In the genomic region with DNA sequence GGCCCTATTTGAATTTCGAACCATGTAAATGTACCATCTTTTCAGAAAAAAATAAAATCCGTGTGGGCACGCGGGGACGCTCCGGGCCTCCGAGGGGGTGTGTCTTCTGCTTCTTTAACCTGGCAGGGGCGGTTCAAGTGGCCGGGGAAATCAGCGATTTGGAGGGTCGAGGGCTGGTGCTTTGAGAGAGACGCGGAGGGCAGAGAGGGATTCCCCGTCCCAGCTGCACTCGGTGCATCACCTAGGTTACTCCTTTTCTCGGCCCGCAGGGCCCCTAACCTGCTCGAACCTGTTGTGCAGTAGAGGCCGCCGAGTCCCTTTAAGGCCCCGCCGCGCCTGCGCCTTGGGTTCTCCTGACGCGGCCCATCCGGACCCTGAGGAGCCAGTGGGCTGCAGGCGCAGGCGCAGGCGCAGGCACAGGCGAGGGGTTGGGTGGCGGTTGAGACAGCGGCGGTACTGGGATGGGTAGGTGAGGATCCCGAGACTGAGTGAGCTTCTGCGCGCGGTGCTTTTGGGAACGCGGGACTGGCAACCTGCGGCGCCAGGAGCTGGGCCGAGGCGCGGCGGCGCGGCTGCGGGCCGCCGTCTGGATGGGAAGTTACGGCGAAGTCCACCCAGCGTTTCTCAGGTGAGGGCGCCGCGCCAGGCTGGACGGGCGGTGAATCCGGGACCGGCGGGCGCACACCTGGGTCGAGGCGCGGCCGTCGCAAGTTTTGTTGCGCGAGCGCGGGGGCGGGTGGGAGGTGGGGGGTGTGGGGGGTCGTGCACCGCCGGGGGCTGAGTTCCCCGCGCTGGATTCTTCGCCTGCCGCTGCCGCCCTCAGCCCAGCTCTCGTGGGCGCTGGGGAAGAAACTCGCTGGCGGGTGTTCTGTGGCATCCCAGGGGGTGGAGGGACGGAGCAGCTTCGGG, we compare ENCODE assay signal across 8 cellular contexts. TPM values are rescaled to one million over a fixed set of nuclear protein-coding genes. Genes with fewer than 3 reads are reported as not detected.
DNase-seq lines count a peak whose midpoint lies in the region; ATAC-seq and TF ChIP-seq lines count a peak whose summit lies in the region.

A gene with protein sequence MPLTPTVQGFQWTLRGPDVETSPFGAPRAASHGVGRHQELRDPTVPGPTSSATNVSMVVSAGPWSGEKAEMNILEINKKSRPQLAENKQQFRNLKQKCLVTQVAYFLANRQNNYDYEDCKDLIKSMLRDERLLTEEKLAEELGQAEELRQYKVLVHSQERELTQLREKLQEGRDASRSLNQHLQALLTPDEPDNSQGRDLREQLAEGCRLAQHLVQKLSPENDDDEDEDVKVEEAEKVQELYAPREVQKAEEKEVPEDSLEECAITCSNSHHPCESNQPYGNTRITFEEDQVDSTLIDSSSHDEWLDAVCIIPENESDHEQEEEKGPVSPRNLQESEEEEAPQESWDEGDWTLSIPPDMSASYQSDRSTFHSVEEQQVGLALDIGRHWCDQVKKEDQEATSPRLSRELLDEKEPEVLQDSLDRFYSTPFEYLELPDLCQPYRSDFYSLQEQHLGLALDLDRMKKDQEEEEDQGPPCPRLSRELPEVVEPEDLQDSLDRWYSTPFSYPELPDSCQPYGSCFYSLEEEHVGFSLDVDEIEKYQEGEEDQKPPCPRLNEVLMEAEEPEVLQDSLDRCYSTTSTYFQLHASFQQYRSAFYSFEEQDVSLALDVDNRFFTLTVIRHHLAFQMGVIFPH (plus strand): TSS at position 417 of the 909 bp plus-strand sequence. CDS start 4,950 bp downstream, outside the sequence.

- no peaks in the 10 kb centered on the region for H3K4me1 ChIP-seq in OCI-LY7 (ENCODE audit: insufficient read depth, low read length, poor library complexity, severe bottlenecking)

- H3K4me3 ChIP-seq in BJ (ENCODE audit: low read depth, low read length) (peak within 1 kb of the TSS; percentile 91), OCI-LY7 (ENCODE audit: low read depth, low read length, poor library complexity, severe bottlenecking) (no peak within 1 kb of the TSS)

- no peaks in the 10 kb centered on the region for H3K9me2 ChIP-seq in OCI-LY7 (ENCODE audit: insufficient read depth, low read length)

- intact Hi-C loops in OCI-LY7 (cut with micrococcal nuclease; ENCODE audit: unreplicated experiment) = no loop called here

- H3K36me3 ChIP-seq in BJ (ENCODE audit: control insufficient read depth, insufficient read depth, low read length) (peaks cover 1% of the 10 kb centered on the region; the same call in 1 of the 2 replicates), OCI-LY7 (ENCODE audit: insufficient read depth, low read length) (no peaks in the 10 kb centered on the region)

- no peaks in the 10 kb centered on the region for H4K20me1 ChIP-seq in OCI-LY7 (ENCODE audit: insufficient read depth, low read length)

- POLR2A ChIA-PET in BJ (lab: Charles Lee) (no interaction called here), OCI-LY7 (lab: Charles Lee) (no interaction called here)

- peak within 1 kb of the TSS; percentile 23; the same call in 1 of the 2 replicates for H3K4me2 ChIP-seq in OCI-LY7 (ENCODE audit: low read length)

- DNase-seq in BJ (ENCODE audit: low read depth) (peak; percentile 45), HT-29 (ENCODE audit: low spot score) (peak; percentile 79), OCI-LY7 (ENCODE audit: low spot score) (no peak), activated T-cell treated with anti-CD3 and anti-CD28 coated beads for 4 hours (peak; percentile 71), epithelial cell of prostate (ENCODE audit: low read depth, low spot score) (peak; percentile 50), mucosa of gallbladder (ENCODE audit: low spot score) (peak; percentile 94)
- DNase-seq in stimulated activated CD8-positive, alpha-beta memory T cell treated with anti-CD3 and anti-CD28 coated beads, Interleukin-4, amount 100 ng/mL, for 1 hour (ENCODE audit: low read depth in 2 of 2, low spot score in 1 of 2) = peak; percentile 61 to 79

- CTCF ChIA-PET in BJ (lab: Yijun Ruan, JAX) (interaction anchor here (1.1 kb wide), 1 partner anchor 52 kb away, joined by 3 read pairs; no protein-coding TSS in a partner anchor), OCI-LY7 (lab: Charles Lee; ENCODE audit: unreplicated experiment) (no interaction called here)

- no peak for TF ChIP-seq CTCF in BJ (IDR thresholded peaks at IDR 0.05; ENCODE audit: insufficient read depth, low read depth, low read length)
- no peak for TF ChIP-seq CTCF in OCI-LY7 (conservative IDR thresholded peaks at IDR 0.05; ENCODE audit: low read length)

- H3K9me3 ChIP-seq in OCI-LY7 (ENCODE audit: low read length) = no peaks in the 10 kb centered on the region

- BruUV-seq in OCI-LY7 (replicated peaks; lab: Mats Ljungman, UMichigan) = no TSS peak

- H2AFZ ChIP-seq in OCI-LY7 (ENCODE audit: low read length) = no peak within 1 kb of the TSS

- peak; percentile 94 for ATAC-seq in GM19372 (IDR thresholded peaks at IDR 0.05; ENCODE audit: low read depth, unreplicated experiment)

- H3K27me3 ChIP-seq in BJ (ENCODE audit: control insufficient read depth, insufficient read depth, low read length) = no peaks in the 10 kb centered on the region

- no peak within 1 kb of the TSS for H3K27ac ChIP-seq in OCI-LY7 (ENCODE audit: low read depth, low read length, poor library complexity, severe bottlenecking)
- H3K27ac ChIP-seq in epithelial cell of prostate = peak within 1 kb of the TSS; percentile 40

- no peaks in the 10 kb centered on the region for H3K79me2 ChIP-seq in OCI-LY7 (ENCODE audit: insufficient read depth, low read depth, low read length)

RNA-seq across cellular contexts. Expression of the gene that starts here (rescaled TPM):
- polyA plus RNA-seq in BJ (2011; rRNA removed) = 17.1 and 17.8 TPM in 2 replicates
- 15.7 and 17.6 TPM in 2 replicates for polyA minus RNA-seq in BJ (2011; rRNA and poly(A)+ RNA removed)
- total RNA-seq in HT-29 (2014; rRNA removed; shearing (Covaris generic)) = 6.4 and 7.6 TPM in 2 replicates
- not detected in 2 replicates for total RNA-seq in OCI-LY7 (2014; rRNA removed; shearing (Covaris generic))
- total RNA-seq in OCI-LY7 (2022) (0.89 and 1.0 TPM in 2 replicates), mucosa of gallbladder (16.4 TPM)
